Comparison of ENCODE assay signal across 8 cellular contexts in genomic region chr4:148044889-148045352, GRCh38.
DNase-seq lines count a peak whose midpoint lies in the region; ATAC-seq, FAIRE-seq and TF ChIP-seq lines count a peak whose summit lies in the region.

No MANE protein-coding gene starts in this region.

- TF ChIP-seq POLR2A in GM12891 (IDR thresholded peaks at IDR 0.05; ENCODE audit: low read depth, low read length) (no peak), esophagus squamous epithelium (IDR thresholded peaks at IDR 0.05) (no peak)

- no peaks in the 10 kb centered on the region for H3K9me3 ChIP-seq in esophagus squamous epithelium

- WGBS in esophagus squamous epithelium, 2 donors: 75 to 79% methylated on average over 5 of the region's 5 CpGs

- peak; percentile 43 for DNase-seq in GM12891 (ENCODE audit: insufficient read length, low spot score)
- peak; percentile 43 to 57 for DNase-seq in Kasumi-1 (lab: John Stamatoyannopoulos, UW)
- DNase-seq in left ventricle myocardium superior: no peak
- DNase-seq in NCI-H1092 (lab: John Stamatoyannopoulos, UW): no peak
- DNase-seq in RCC 7860 (ENCODE audit: low spot score): no peak
- no peak for DNase-seq in esophagus squamous epithelium (lab: John Stamatoyannopoulos, UW)
- DNase-seq in COLO829 (ENCODE audit: low spot score): no peak

- no peak overlapping the region for H3K4me3 ChIP-seq in esophagus squamous epithelium

- TF ChIP-seq CTCF in esophagus squamous epithelium (IDR thresholded peaks at IDR 0.05): no peak

- peak; percentile 97 for ATAC-seq in GM21619 (IDR thresholded peaks at IDR 0.05; ENCODE audit: unreplicated experiment)
- ATAC-seq in left ventricle myocardium superior: peak; percentile 60

- intact Hi-C loops in left ventricle myocardium superior (cut with micrococcal nuclease) (no loop called here), esophagus squamous epithelium (cut with DNase I) (no loop called here)

- H3K4me1 ChIP-seq in esophagus squamous epithelium: peaks cover 0 to 9% (median 0%) of the 10 kb centered on the region in 3 donors

- no peaks in the 10 kb centered on the region for H3K27me3 ChIP-seq in esophagus squamous epithelium

- H3K36me3 ChIP-seq in esophagus squamous epithelium: peaks cover 0 to 30% (median 0%) of the 10 kb centered on the region in 3 donors

- H3K27ac ChIP-seq in esophagus squamous epithelium: no peak overlapping the region

- peak; percentile 56 for FAIRE-seq in GM12891 (lab: Jason Lieb, UNC)
- FAIRE-seq in RCC 7860 (lab: Jason Lieb, UNC): no peak

TF ChIP-seq in GM12891, 5 proteins besides CTCF, POLR2A, EP300 and RAD21:
- no peak for TF ChIP-seq POU2F2 (IDR thresholded peaks at IDR 0.05; ENCODE audit: low read depth, low read length)
- TF ChIP-seq POLR2AphosphoS5 (IDR thresholded peaks at IDR 0.05; ENCODE audit: low read depth, low read length): no peak
- TF ChIP-seq PAX5 (IDR thresholded peaks at IDR 0.05; ENCODE audit: insufficient read depth, low read length, severe bottlenecking): peak; percentile 14
- TF ChIP-seq SPI1 (IDR thresholded peaks at IDR 0.05; ENCODE audit: low read depth, low read length): no peak

Comparison
In these comparisons a context has a peak if more than half of its experiments do, and no peak if none do; other contexts are left out.
1. DNase-seq: peak in GM12891 (single experiment) and Kasumi-1 (2 of 2); none in left ventricle myocardium superior (single experiment), NCI-H1092 (single experiment), RCC 7860 (single experiment), esophagus squamous epithelium (single experiment) and COLO829 (single experiment).